Comparison of ENCODE assay signal across 1 cellular context in the genomic region with DNA sequence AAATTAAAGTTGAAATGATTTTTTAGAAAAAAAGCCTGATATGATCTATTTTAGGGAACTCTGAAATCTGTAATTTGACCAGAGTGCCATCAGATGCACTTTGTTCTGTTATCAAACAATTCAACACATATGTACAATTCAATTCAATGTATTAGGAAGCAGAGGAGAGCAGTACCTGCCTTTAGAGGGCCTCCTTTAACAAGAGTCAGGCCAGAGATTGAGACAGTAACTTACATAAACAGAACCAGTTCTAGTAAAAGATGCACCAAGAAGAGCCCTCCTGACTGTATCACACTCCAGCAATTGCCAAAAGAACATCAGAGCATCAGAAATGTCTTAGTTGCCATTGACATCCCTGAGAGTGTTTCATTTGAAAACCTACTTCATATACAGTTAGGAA.
TF ChIP-seq lines count a peak whose summit lies in the region.

No MANE protein-coding gene starts in this region.

TF ChIP-seq in GM12878, 131 proteins besides CTCF, POLR2A, EP300 and RAD21:
- TF ChIP-seq CEBPB (IDR thresholded peaks at IDR 0.05; ENCODE audit: borderline replicate concordance in 1 of 2, low read depth in 2 of 2, low read length in 2 of 2): no peak
- TF ChIP-seq BRCA1 (IDR thresholded peaks at IDR 0.05; ENCODE audit: low read depth, low read length): no peak
- TF ChIP-seq FOXM1 (IDR thresholded peaks at IDR 0.05; ENCODE audit: low read depth, low read length): no peak
- TF ChIP-seq BCL11A (IDR thresholded peaks at IDR 0.05; ENCODE audit: low read depth, low read length): no peak
- TF ChIP-seq RUNX3 (IDR thresholded peaks at IDR 0.05; ENCODE audit: low read length): no peak
- TF ChIP-seq MYB (IDR thresholded peaks at IDR 0.05; ENCODE audit: borderline replicate concordance, low read depth, low read length): no peak
